Comparison of ENCODE assay signal across 1 cellular context in genomic region chr16:81778231-81778630, GRCh38.
TF ChIP-seq lines count a peak whose summit lies in the region.

No MANE protein-coding gene starts in this region.

TF ChIP-seq in endothelial cell of umbilical vein, 7 proteins besides CTCF, POLR2A, EP300 and RAD21 (continued from another document):
- no peak for TF ChIP-seq GATA2 (IDR thresholded peaks at IDR 0.05; ENCODE audit: insufficient read depth, insufficient read length, low read depth, low read length)
